1 cellular context compared by ENCODE assay signal in the genomic region with DNA sequence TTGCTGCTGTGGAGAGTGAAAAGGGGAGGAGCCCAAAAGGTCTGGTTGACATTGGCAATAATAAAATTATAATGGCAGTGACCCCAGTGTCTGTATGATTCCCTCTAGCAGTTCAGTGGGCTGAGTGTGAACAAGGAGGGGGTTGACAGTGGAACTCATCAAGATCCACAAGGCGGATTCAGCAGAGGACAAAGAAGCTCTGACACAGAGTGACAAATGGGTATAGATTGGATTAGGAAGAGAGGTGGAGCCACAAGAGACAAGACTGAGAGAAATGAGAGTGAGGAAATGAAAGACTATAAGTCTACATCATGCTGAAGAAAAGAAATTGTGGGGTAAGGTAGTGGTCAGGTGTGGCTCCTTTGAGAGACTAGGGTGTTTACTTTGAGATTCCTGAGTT.
TF ChIP-seq lines count a peak whose summit lies in the region.

No MANE protein-coding gene starts in this region.

TF ChIP-seq in K562, 482 proteins besides CTCF, POLR2A, EP300 and RAD21 (continued from another document):
- TF ChIP-seq, protein P1, sequence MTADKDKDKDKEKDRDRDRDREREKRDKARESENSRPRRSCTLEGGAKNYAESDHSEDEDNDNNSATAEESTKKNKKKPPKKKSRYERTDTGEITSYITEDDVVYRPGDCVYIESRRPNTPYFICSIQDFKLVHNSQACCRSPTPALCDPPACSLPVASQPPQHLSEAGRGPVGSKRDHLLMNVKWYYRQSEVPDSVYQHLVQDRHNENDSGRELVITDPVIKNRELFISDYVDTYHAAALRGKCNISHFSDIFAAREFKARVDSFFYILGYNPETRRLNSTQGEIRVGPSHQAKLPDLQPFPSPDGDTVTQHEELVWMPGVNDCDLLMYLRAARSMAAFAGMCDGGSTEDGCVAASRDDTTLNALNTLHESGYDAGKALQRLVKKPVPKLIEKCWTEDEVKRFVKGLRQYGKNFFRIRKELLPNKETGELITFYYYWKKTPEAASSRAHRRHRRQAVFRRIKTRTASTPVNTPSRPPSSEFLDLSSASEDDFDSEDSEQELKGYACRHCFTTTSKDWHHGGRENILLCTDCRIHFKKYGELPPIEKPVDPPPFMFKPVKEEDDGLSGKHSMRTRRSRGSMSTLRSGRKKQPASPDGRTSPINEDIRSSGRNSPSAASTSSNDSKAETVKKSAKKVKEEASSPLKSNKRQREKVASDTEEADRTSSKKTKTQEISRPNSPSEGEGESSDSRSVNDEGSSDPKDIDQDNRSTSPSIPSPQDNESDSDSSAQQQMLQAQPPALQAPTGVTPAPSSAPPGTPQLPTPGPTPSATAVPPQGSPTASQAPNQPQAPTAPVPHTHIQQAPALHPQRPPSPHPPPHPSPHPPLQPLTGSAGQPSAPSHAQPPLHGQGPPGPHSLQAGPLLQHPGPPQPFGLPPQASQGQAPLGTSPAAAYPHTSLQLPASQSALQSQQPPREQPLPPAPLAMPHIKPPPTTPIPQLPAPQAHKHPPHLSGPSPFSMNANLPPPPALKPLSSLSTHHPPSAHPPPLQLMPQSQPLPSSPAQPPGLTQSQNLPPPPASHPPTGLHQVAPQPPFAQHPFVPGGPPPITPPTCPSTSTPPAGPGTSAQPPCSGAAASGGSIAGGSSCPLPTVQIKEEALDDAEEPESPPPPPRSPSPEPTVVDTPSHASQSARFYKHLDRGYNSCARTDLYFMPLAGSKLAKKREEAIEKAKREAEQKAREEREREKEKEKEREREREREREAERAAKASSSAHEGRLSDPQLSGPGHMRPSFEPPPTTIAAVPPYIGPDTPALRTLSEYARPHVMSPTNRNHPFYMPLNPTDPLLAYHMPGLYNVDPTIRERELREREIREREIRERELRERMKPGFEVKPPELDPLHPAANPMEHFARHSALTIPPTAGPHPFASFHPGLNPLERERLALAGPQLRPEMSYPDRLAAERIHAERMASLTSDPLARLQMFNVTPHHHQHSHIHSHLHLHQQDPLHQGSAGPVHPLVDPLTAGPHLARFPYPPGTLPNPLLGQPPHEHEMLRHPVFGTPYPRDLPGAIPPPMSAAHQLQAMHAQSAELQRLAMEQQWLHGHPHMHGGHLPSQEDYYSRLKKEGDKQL (CRISPR knock-in tag; IDR thresholded peaks at IDR 0.05; ENCODE audit: borderline replicate concordance), result no peak
- TF ChIP-seq KLF13 (tag; IDR thresholded peaks at IDR 0.05; ENCODE audit: borderline replicate concordance, low read depth), result no peak
- TF ChIP-seq ZC3H11A (IDR thresholded peaks at IDR 0.05; ENCODE audit: low read depth, low read length), result no peak
- TF ChIP-seq PCBP1 (IDR thresholded peaks at IDR 0.05; ENCODE audit: low read depth, low read length, poor library complexity, severe bottlenecking), result no peak
- TF ChIP-seq LEF1 (IDR thresholded peaks at IDR 0.05), result no peak
- no peak for TF ChIP-seq ZNF445 (CRISPR knock-in tag; IDR thresholded peaks at IDR 0.05; ENCODE audit: low read depth)
- TF ChIP-seq, protein P2, sequence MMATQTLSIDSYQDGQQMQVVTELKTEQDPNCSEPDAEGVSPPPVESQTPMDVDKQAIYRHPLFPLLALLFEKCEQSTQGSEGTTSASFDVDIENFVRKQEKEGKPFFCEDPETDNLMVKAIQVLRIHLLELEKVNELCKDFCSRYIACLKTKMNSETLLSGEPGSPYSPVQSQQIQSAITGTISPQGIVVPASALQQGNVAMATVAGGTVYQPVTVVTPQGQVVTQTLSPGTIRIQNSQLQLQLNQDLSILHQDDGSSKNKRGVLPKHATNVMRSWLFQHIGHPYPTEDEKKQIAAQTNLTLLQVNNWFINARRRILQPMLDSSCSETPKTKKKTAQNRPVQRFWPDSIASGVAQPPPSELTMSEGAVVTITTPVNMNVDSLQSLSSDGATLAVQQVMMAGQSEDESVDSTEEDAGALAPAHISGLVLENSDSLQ (IDR thresholded peaks at IDR 0.05), result peak; percentile 90
- no peak for TF ChIP-seq BMI1 (IDR thresholded peaks at IDR 0.05; ENCODE audit: low read length)
- TF ChIP-seq NR4A1 (CRISPR knock-in tag; IDR thresholded peaks at IDR 0.05), result no peak
- peak; percentile 19; the same call in 1 of the 2 replicates for TF ChIP-seq NR4A1 (tag; IDR thresholded peaks at IDR 0.05)
- TF ChIP-seq OTX1 (CRISPR knock-in tag; IDR thresholded peaks at IDR 0.05), result no peak
- TF ChIP-seq, protein P3, sequence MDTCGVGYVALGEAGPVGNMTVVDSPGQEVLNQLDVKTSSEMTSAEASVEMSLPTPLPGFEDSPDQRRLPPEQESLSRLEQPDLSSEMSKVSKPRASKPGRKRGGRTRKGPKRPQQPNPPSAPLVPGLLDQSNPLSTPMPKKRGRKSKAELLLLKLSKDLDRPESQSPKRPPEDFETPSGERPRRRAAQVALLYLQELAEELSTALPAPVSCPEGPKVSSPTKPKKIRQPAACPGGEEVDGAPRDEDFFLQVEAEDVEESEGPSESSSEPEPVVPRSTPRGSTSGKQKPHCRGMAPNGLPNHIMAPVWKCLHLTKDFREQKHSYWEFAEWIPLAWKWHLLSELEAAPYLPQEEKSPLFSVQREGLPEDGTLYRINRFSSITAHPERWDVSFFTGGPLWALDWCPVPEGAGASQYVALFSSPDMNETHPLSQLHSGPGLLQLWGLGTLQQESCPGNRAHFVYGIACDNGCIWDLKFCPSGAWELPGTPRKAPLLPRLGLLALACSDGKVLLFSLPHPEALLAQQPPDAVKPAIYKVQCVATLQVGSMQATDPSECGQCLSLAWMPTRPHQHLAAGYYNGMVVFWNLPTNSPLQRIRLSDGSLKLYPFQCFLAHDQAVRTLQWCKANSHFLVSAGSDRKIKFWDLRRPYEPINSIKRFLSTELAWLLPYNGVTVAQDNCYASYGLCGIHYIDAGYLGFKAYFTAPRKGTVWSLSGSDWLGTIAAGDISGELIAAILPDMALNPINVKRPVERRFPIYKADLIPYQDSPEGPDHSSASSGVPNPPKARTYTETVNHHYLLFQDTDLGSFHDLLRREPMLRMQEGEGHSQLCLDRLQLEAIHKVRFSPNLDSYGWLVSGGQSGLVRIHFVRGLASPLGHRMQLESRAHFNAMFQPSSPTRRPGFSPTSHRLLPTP (IDR thresholded peaks at IDR 0.05; ENCODE audit: borderline replicate concordance, extremely low read depth, insufficient read length), result no peak
- no peak for TF ChIP-seq ETV5 (CRISPR knock-in tag; IDR thresholded peaks at IDR 0.05; ENCODE audit: low read depth)
- TF ChIP-seq MEIS2 (IDR thresholded peaks at IDR 0.05; ENCODE audit: partially characterized antibody), result peak; percentile 84
- TF ChIP-seq, protein P4, sequence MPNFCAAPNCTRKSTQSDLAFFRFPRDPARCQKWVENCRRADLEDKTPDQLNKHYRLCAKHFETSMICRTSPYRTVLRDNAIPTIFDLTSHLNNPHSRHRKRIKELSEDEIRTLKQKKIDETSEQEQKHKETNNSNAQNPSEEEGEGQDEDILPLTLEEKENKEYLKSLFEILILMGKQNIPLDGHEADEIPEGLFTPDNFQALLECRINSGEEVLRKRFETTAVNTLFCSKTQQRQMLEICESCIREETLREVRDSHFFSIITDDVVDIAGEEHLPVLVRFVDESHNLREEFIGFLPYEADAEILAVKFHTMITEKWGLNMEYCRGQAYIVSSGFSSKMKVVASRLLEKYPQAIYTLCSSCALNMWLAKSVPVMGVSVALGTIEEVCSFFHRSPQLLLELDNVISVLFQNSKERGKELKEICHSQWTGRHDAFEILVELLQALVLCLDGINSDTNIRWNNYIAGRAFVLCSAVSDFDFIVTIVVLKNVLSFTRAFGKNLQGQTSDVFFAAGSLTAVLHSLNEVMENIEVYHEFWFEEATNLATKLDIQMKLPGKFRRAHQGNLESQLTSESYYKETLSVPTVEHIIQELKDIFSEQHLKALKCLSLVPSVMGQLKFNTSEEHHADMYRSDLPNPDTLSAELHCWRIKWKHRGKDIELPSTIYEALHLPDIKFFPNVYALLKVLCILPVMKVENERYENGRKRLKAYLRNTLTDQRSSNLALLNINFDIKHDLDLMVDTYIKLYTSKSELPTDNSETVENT (CRISPR knock-in tag; IDR thresholded peaks at IDR 0.05), result no peak
- TF ChIP-seq HMG20B (CRISPR knock-in tag; IDR thresholded peaks at IDR 0.05), result no peak
- no peak for TF ChIP-seq GABPA (tag; conservative IDR thresholded peaks at IDR 0.05; ENCODE audit: low read depth)
- TF ChIP-seq, protein P5, sequence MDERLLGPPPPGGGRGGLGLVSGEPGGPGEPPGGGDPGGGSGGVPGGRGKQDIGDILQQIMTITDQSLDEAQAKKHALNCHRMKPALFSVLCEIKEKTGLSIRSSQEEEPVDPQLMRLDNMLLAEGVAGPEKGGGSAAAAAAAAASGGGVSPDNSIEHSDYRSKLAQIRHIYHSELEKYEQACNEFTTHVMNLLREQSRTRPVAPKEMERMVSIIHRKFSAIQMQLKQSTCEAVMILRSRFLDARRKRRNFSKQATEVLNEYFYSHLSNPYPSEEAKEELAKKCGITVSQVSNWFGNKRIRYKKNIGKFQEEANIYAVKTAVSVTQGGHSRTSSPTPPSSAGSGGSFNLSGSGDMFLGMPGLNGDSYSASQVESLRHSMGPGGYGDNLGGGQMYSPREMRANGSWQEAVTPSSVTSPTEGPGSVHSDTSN (CRISPR knock-in tag; IDR thresholded peaks at IDR 0.05; ENCODE audit: low read depth), result no peak
- TF ChIP-seq, protein P5 (tag; conservative IDR thresholded peaks at IDR 0.05; ENCODE audit: low read depth), result peak; percentile 89
- TF ChIP-seq TCFL5 (CRISPR knock-in tag; conservative IDR thresholded peaks at IDR 0.05), result no peak
- no peak for TF ChIP-seq CBX8 (IDR thresholded peaks at IDR 0.05; ENCODE audit: borderline replicate concordance, extremely low read depth, low read depth, low read length, poor library complexity, severe bottlenecking)
- TF ChIP-seq ZNF212 (CRISPR knock-in tag; IDR thresholded peaks at IDR 0.05), result no peak
- no peak for TF ChIP-seq ELF4 (CRISPR knock-in tag; IDR thresholded peaks at IDR 0.05)
- TF ChIP-seq MTA1 (IDR thresholded peaks at IDR 0.05; ENCODE audit: borderline replicate concordance), result 0 out of 2 replicates have a peak, but pooled peaks have one; percentile 13
- no peak for TF ChIP-seq ZNF75A (CRISPR knock-in tag; IDR thresholded peaks at IDR 0.05)
- TF ChIP-seq, protein P6, sequence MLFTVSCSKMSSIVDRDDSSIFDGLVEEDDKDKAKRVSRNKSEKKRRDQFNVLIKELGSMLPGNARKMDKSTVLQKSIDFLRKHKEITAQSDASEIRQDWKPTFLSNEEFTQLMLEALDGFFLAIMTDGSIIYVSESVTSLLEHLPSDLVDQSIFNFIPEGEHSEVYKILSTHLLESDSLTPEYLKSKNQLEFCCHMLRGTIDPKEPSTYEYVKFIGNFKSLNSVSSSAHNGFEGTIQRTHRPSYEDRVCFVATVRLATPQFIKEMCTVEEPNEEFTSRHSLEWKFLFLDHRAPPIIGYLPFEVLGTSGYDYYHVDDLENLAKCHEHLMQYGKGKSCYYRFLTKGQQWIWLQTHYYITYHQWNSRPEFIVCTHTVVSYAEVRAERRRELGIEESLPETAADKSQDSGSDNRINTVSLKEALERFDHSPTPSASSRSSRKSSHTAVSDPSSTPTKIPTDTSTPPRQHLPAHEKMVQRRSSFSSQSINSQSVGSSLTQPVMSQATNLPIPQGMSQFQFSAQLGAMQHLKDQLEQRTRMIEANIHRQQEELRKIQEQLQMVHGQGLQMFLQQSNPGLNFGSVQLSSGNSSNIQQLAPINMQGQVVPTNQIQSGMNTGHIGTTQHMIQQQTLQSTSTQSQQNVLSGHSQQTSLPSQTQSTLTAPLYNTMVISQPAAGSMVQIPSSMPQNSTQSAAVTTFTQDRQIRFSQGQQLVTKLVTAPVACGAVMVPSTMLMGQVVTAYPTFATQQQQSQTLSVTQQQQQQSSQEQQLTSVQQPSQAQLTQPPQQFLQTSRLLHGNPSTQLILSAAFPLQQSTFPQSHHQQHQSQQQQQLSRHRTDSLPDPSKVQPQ (CRISPR knock-in tag; IDR thresholded peaks at IDR 0.05; ENCODE audit: borderline replicate concordance), result no peak
- no peak for TF ChIP-seq FOXJ2 (tag; IDR thresholded peaks at IDR 0.05)
